In genomic region chr3:14879161-14879888, GRCh38 we compare ENCODE assay signal across 1 cellular context.
TF ChIP-seq lines count a peak whose summit lies in the region.

No MANE protein-coding gene starts in this region.

TF ChIP-seq in GM23338, 12 proteins besides CTCF, POLR2A, EP300 and RAD21 (continued from another document):
- no peak for TF ChIP-seq ZNF462 (CRISPR knock-in tag; IDR thresholded peaks at IDR 0.05)
- no peak for TF ChIP-seq ETS1 (IDR thresholded peaks at IDR 0.05)
